18 cellular contexts compared by ENCODE assay signal in genomic region chr22:20946991-20947390, GRCh38. TPM values are rescaled to one million over a fixed set of nuclear protein-coding genes. Genes with fewer than 3 reads are reported as not detected.
DNase-seq lines count a peak whose midpoint lies in the region; ATAC-seq and TF ChIP-seq lines count a peak whose summit lies in the region.
"Had no signal": no experiment of that assay in that cellular context is flagged by ENCODE, and none has a peak within 500 bp of the region (broad histone marks: within the 10 kb centered on the region; RNA-seq: fewer than 3 reads in every experiment).

No MANE protein-coding gene starts in this region.

- H2AFZ ChIP-seq in mammary epithelial cell (ENCODE audit: low read depth, low read length) = no peak overlapping the region

- POLR2A ChIA-PET in CD8-positive, alpha-beta T cell (lab: Charles Lee) = no interaction called here

- BruUV-seq in mammary epithelial cell (replicated peaks; lab: Mats Ljungman, UMichigan) = no TSS peak

- no peak overlapping the region for H3K9ac ChIP-seq in mammary epithelial cell (ENCODE audit: insufficient read depth, low read length)

- no peak for TF ChIP-seq CTCF in CD8-positive, alpha-beta T cell (IDR thresholded peaks at IDR 0.05)
- TF ChIP-seq CTCF in RWPE2 (IDR thresholded peaks at IDR 0.05; ENCODE audit: poor library complexity, severe bottlenecking) (no peak), spleen (IDR thresholded peaks at IDR 0.05 in 8 of 11, conservative IDR thresholded peaks at IDR 0.05 in 3 of 11) (no peak), mammary epithelial cell (conservative IDR thresholded peaks at IDR 0.05 in 1 of 2, IDR thresholded peaks at IDR 0.05 in 1 of 2; ENCODE audit: extremely low read depth in 1 of 2, insufficient read depth in 1 of 2, low read depth in 1 of 2, low read length in 2 of 2) (no peak)

- peaks cover 24% of the 10 kb centered on the region for H3K36me3 ChIP-seq in CD8-positive, alpha-beta T cell (ENCODE audit: insufficient read depth, low read length)
- H3K36me3 ChIP-seq in RWPE2 (ENCODE audit: low read depth) = peaks cover 40% of the 10 kb centered on the region
- H3K36me3 ChIP-seq in spleen = peaks cover 0 to 68% (median 28%) of the 10 kb centered on the region in 6 donors
- H3K36me3 ChIP-seq in mammary epithelial cell (ENCODE audit: insufficient read depth, low read length) = peaks cover 17% of the 10 kb centered on the region

- no peak overlapping the region for H3K27ac ChIP-seq in CD8-positive, alpha-beta T cell (ENCODE audit: low read depth, low read length)
- H3K27ac ChIP-seq in RWPE2 (ENCODE audit: poor library complexity, severe bottlenecking) (peak overlapping the region; percentile 81), epithelial cell of prostate (peak overlapping the region; percentile 83), spleen (no peak overlapping the region), mammary epithelial cell (ENCODE audit: insufficient read depth, low read depth, low read length) (no peak overlapping the region)

- WGBS in spleen, 5 donors = 96 to 100% (median 100%) methylated on average over 1 of the region's 1 CpG
- 100% methylated on average over 1 of the region's 1 CpG for WGBS in mammary epithelial cell (ENCODE audit: low coverage, missing lambda C conversion rate)

- in situ Hi-C loops in mammary epithelial cell (cut with MboI; ENCODE audit: low sequenced_read_pairs in 2 of 2) = no loop called here

- intact Hi-C loops in CD8-positive, alpha-beta T cell (cut with DNase I, micrococcal nuclease) = no loop called here
- intact Hi-C loops in spleen (cut with DNase I; ENCODE audit: low total_unique reads) (no loop called here), mammary epithelial cell (cut with micrococcal nuclease) (no loop called here)

- H3K9me3 Mint-ChIP-seq in CD8-positive, alpha-beta T cell = no peaks in the 10 kb centered on the region
- H3K9me3 Mint-ChIP-seq in stimulated activated memory B cell treated with anti-CD40 and anti-IgM and Interleukin-4, amounts not matched to agents 10 μg/mL and 1 μg/mL and 100 μg/mL, for 72 hours = no peaks in the 10 kb centered on the region
- H3K9me3 Mint-ChIP-seq: CD4-positive, alpha-beta memory T cell had no signal

- no peaks in the 10 kb centered on the region for H3K9me3 ChIP-seq in CD8-positive, alpha-beta T cell (ENCODE audit: low read length)
- H3K9me3 ChIP-seq in RWPE2 (ENCODE audit: severe bottlenecking) (no peaks in the 10 kb centered on the region), spleen (no peaks in the 10 kb centered on the region), mammary epithelial cell (replicated peaks; ENCODE audit: insufficient read depth, low read length) (no peaks in the 10 kb centered on the region)
- H3K9me3 ChIP-seq: SJSA1 had no signal

- H3K27ac Mint-ChIP-seq in CD8-positive, alpha-beta T cell = peak overlapping the region; percentile 73
- H3K27ac Mint-ChIP-seq in stimulated activated memory B cell treated with anti-CD40 and anti-IgM and Interleukin-4, amounts not matched to agents 10 μg/mL and 1 μg/mL and 100 μg/mL, for 72 hours = no peak overlapping the region

- peaks cover 55% of the 10 kb centered on the region for H3K36me3 Mint-ChIP-seq in CD8-positive, alpha-beta T cell
- peaks cover 32% of the 10 kb centered on the region for H3K36me3 Mint-ChIP-seq in stimulated activated memory B cell treated with anti-CD40 and anti-IgM and Interleukin-4, amounts not matched to agents 10 μg/mL and 1 μg/mL and 100 μg/mL, for 72 hours

- ATAC-seq in CD8-positive, alpha-beta T cell = no peak
- no peak for ATAC-seq in RWPE2 (ENCODE audit: low read depth)
- ATAC-seq in stimulated activated memory B cell treated with anti-CD40 and anti-IgM and Interleukin-4, amounts not matched to agents 10 μg/mL and 1 μg/mL and 100 μg/mL, for 72 hours = no peak
- ATAC-seq: HCT116 had no signal

- H3K79me2 ChIP-seq in mammary epithelial cell (ENCODE audit: insufficient read depth, low read length) = peaks cover 100% of the 10 kb centered on the region

- peaks cover 30% of the 10 kb centered on the region for H3K4me1 ChIP-seq in CD8-positive, alpha-beta T cell (ENCODE audit: insufficient read depth, low read length)
- H3K4me1 ChIP-seq in RWPE2 (ENCODE audit: insufficient read depth, poor library complexity, severe bottlenecking) = peaks cover 40% of the 10 kb centered on the region
- peaks cover 0 to 75% (median 35%) of the 10 kb centered on the region in 6 donors for H3K4me1 ChIP-seq in spleen
- H3K4me1 ChIP-seq in mammary epithelial cell (ENCODE audit: insufficient read depth, low read length) = peaks cover 34% of the 10 kb centered on the region

- peaks cover 64% of the 10 kb centered on the region for H3K4me1 Mint-ChIP-seq in CD8-positive, alpha-beta T cell (ENCODE audit: low read depth)
- peaks cover 42% of the 10 kb centered on the region for H3K4me1 Mint-ChIP-seq in stimulated activated memory B cell treated with anti-CD40 and anti-IgM and Interleukin-4, amounts not matched to agents 10 μg/mL and 1 μg/mL and 100 μg/mL, for 72 hours

- H3K27me3 Mint-ChIP-seq in CD8-positive, alpha-beta T cell (ENCODE audit: low read depth) = no peaks in the 10 kb centered on the region
- no peaks in the 10 kb centered on the region for H3K27me3 Mint-ChIP-seq in stimulated activated memory B cell treated with anti-CD40 and anti-IgM and Interleukin-4, amounts not matched to agents 10 μg/mL and 1 μg/mL and 100 μg/mL, for 72 hours
- H3K27me3 Mint-ChIP-seq: CD4-positive, alpha-beta memory T cell had no signal

- no peak overlapping the region for H3K4me3 Mint-ChIP-seq in CD8-positive, alpha-beta T cell
- no peak overlapping the region for H3K4me3 Mint-ChIP-seq in stimulated activated memory B cell treated with anti-CD40 and anti-IgM and Interleukin-4, amounts not matched to agents 10 μg/mL and 1 μg/mL and 100 μg/mL, for 72 hours
- H3K4me3 Mint-ChIP-seq: CD4-positive, alpha-beta memory T cell had no signal

- H3K4me2 ChIP-seq in mammary epithelial cell (ENCODE audit: insufficient read depth, low read depth, low read length) = no peak overlapping the region

- peaks cover 13% of the 10 kb centered on the region for H4K20me1 ChIP-seq in mammary epithelial cell (ENCODE audit: insufficient read depth, low read length)

- TF ChIP-seq POLR2A in spleen (IDR thresholded peaks at IDR 0.05) = no peak

- dilution Hi-C loops in mammary epithelial cell (cut with HindIII; ENCODE audit: low sequenced_read_pairs) = no loop called here

- H3K4me3 ChIP-seq in CD8-positive, alpha-beta T cell (ENCODE audit: low read depth, low read length) = no peak overlapping the region
- H3K4me3 ChIP-seq in RWPE2 (ENCODE audit: severe bottlenecking) (no peak overlapping the region), spleen (no peak overlapping the region), mammary epithelial cell (replicated peaks in 1 of 3; ENCODE audit: insufficient read depth in 1 of 3, low read depth in 2 of 3, low read length in 3 of 3) (no peak overlapping the region)
- H3K4me3 ChIP-seq: SJSA1 had no signal

- H3K27me3 ChIP-seq in CD8-positive, alpha-beta T cell (ENCODE audit: insufficient read depth, low read length) = no peaks in the 10 kb centered on the region
- H3K27me3 ChIP-seq in RWPE2 (ENCODE audit: insufficient read depth, poor library complexity, severe bottlenecking) (no peaks in the 10 kb centered on the region), spleen (replicated peaks in 1 of 7) (no peaks in the 10 kb centered on the region), mammary epithelial cell (ENCODE audit: insufficient read depth, low read length) (no peaks in the 10 kb centered on the region)
- H3K27me3 ChIP-seq: SJSA1 had no signal

- CTCF ChIA-PET in CD8-positive, alpha-beta T cell (lab: Charles Lee) = interaction anchor here (1.2 kb wide), 1 partner anchor 15 kb away, joined by 4 read pairs; no protein-coding TSS in a partner anchor
- CTCF ChIA-PET in mammary epithelial cell (lab: Charles Lee; ENCODE audit: low non-redundant PET) = no interaction called here

- no peak for DNase-seq in CD8-positive, alpha-beta T cell
- DNase-seq in RWPE2 (ENCODE audit: low spot score) = no peak
- DNase-seq in epithelial cell of prostate (ENCODE audit: low read depth, low spot score) = no peak
- peak; percentile 9 for DNase-seq in spleen
- no peak for DNase-seq in mammary epithelial cell
- DNase-seq in epidermal melanocyte (ENCODE audit: insufficient read length, low spot score) = no peak
- DNase-seq: CD4-positive, alpha-beta memory T cell; GOT3; IMR-90; NCI-H1105 treated with DMSO at 0.1 percent for 48 hours; NCI-H2029 treated with DMSO at 0.1 percent for 48 hours; NCI-H2171; NCI-H345; NCI-H524 treated with DMSO at 0.1 percent for 48 hours; OCI-M1 had no signal

RNA-seq across cellular contexts. Expression of gene AIFM3, which starts 20.1 kb away (rescaled TPM):
- under 1 TPM in 1 of 2 experiments, not detected in 1; 0.39 TPM for total RNA-seq in CD8-positive, alpha-beta T cell
- total RNA-seq in spleen (1 to 10 TPM; 3.7 to 8.7 (median 6.1) TPM), mammary epithelial cell (1 to 10 TPM in 1 of 2 donors, under 1 TPM in 1; 0.24 to 5.0 TPM)
- polyA plus RNA-seq in spleen (1 to 10 TPM; 2.0 to 6.0 (median 5.3) TPM), mammary epithelial cell (0.24 TPM)
- not detected for polyA minus RNA-seq in mammary epithelial cell
- total RNA-seq: SJSA1 had no signal
- polyA plus RNA-seq: CD4-positive, alpha-beta memory T cell had no signal

RNA-seq across cellular contexts. Expression of gene CRKL, which starts 29.8 kb away (rescaled TPM):
- 10 to 100 TPM; 57.7 to 60.2 TPM for total RNA-seq in CD8-positive, alpha-beta T cell
- 10 to 100 TPM; 56.7 to 65.3 (median 58.1) TPM for total RNA-seq in spleen
- polyA plus RNA-seq in spleen = 10 to 100 TPM; 11.5 to 17.9 (median 12.2) TPM
- total RNA-seq in mammary epithelial cell = 10 to 100 TPM; 75.0 to 80.3 TPM
- 32.0 TPM for polyA plus RNA-seq in mammary epithelial cell
- polyA minus RNA-seq in mammary epithelial cell = 72.0 TPM

RNA-seq across cellular contexts. Expression of gene LZTR1, which starts 35.1 kb away (rescaled TPM):
- total RNA-seq in CD8-positive, alpha-beta T cell = 10 to 100 TPM; 42.8 to 44.8 TPM
- total RNA-seq in spleen = 10 to 100 TPM; 52.5 to 76.2 (median 62.6) TPM
- polyA plus RNA-seq in spleen = 10 to 100 TPM; 21.9 to 44.5 (median 32.6) TPM
- 10 to 100 TPM; 52.8 to 59.4 TPM for total RNA-seq in mammary epithelial cell
- polyA plus RNA-seq in mammary epithelial cell = 28.2 TPM
- 44.9 TPM for polyA minus RNA-seq in mammary epithelial cell

RNA-seq across cellular contexts. Expression of gene THAP7, which starts 54.9 kb away (rescaled TPM):
- total RNA-seq in CD8-positive, alpha-beta T cell = 10 to 100 TPM; 71.2 to 73.6 TPM
- total RNA-seq in spleen (10 to 100 TPM; 16.7 to 38.7 (median 26.5) TPM), mammary epithelial cell (10 to 100 TPM; 17.3 to 23.6 TPM)
- polyA plus RNA-seq in spleen (10 to 100 TPM; 31.8 to 53.3 (median 47.5) TPM), mammary epithelial cell (23.4 TPM)
- polyA minus RNA-seq in mammary epithelial cell = 10.7 TPM

Comparison
In these comparisons a context has a peak if more than half of its experiments do, and no peak if none do; other contexts are left out.
1. H3K27ac ChIP-seq: peak in RWPE2 (single experiment) and epithelial cell of prostate (single experiment); none in CD8-positive, alpha-beta T cell (single experiment), spleen (0 of 8) and mammary epithelial cell (single experiment).